ENCODE assay signal across 9 cellular contexts in genomic region chr3:4826237-4827100, GRCh38.
A peak's percentile ranks its signal among the peaks of the same experiment; 100 is the strongest.
DNase-seq lines count a peak whose midpoint lies in the region; ATAC-seq, FAIRE-seq and TF ChIP-seq lines count a peak whose summit lies in the region.
"Had no signal": no experiment of that assay in that cellular context is flagged by ENCODE, and none has a peak within 500 bp of the region (broad histone marks: within the 10 kb centered on the region; RNA-seq: fewer than 3 reads in every experiment).

No MANE protein-coding gene starts in this region.

- no peaks in the 10 kb centered on the region for H3K27me3 ChIP-seq in keratinocyte (ENCODE audit: control insufficient read depth, extremely low read depth, insufficient read depth, low read length)
- H3K27me3 ChIP-seq in MM.1S (replicated peaks; ENCODE audit: insufficient read depth, low read length) = no peaks in the 10 kb centered on the region

- no peaks in the 10 kb centered on the region for H3K9me2 ChIP-seq in MM.1S (replicated peaks; ENCODE audit: insufficient read depth, low read length)

- H3K4me3 ChIP-seq in keratinocyte (ENCODE audit: control insufficient read depth in 2 of 3, extremely low read depth in 1 of 3, insufficient read depth in 2 of 3, low read depth in 1 of 3, low read length in 3 of 3) (no peak overlapping the region), skin epidermis (no peak overlapping the region), MM.1S (ENCODE audit: low read length) (no peak overlapping the region)

- DNase-seq in GM13977 (ENCODE audit: low spot score) (peak; percentile 36), anterior cingulate cortex (lab: John Stamatoyannopoulos, UW) (peak in 43 of 58 donors; percentile 13 to 79 (median 38)), keratinocyte (ENCODE audit: low read depth, low spot score) (no peak), HuH-7.5 (ENCODE audit: low spot score) (no peak), MM.1S (no peak)
- no peak for DNase-seq in stimulated activated CD4-positive, alpha-beta T cell treated with anti-CD3 and anti-CD28 coated beads, Interleukin-15, amount 100 ng/mL, for 24 hours

- H3K4me2 ChIP-seq in keratinocyte (ENCODE audit: control insufficient read depth, extremely low read depth, insufficient read depth, low read depth, low read length) (peak overlapping the region; percentile 68), MM.1S (ENCODE audit: low read depth, low read length) (no peak overlapping the region)
- H3K4me2 ChIP-seq: KMS-11 had no signal

- peaks cover 49% of the 10 kb centered on the region for H3K4me1 ChIP-seq in keratinocyte (ENCODE audit: control insufficient read depth, extremely low read depth, insufficient read depth, low read length)
- H3K4me1 ChIP-seq in MM.1S (ENCODE audit: low read length) = peaks cover 9% of the 10 kb centered on the region

- H3K27ac ChIP-seq in keratinocyte (ENCODE audit: control insufficient read depth, insufficient read depth, low read length) = no peak overlapping the region
- H3K27ac ChIP-seq in skin epidermis = peak overlapping the region; percentile 25 to 88 (median 73)
- H3K27ac ChIP-seq in MM.1S (ENCODE audit: low read length) = no peak overlapping the region
- H3K27ac ChIP-seq: KMS-11 had no signal

- H2AFZ ChIP-seq in keratinocyte (ENCODE audit: control insufficient read depth, low read length) (peak overlapping the region; percentile 5), MM.1S (ENCODE audit: low read length) (no peak overlapping the region)

- in situ Hi-C loops in GM13977 (cut with MboI; ENCODE audit: low pct_unique_long_range_greater_than_20kb, low sequenced_read_pairs, unreplicated experiment) = no loop called here

- H3K9me3 ChIP-seq in keratinocyte (ENCODE audit: control insufficient read depth, low read depth, low read length) (no peaks in the 10 kb centered on the region), MM.1S (replicated peaks; ENCODE audit: insufficient read depth, low read length) (no peaks in the 10 kb centered on the region)

- peaks cover 3% of the 10 kb centered on the region for H3K9me1 ChIP-seq in keratinocyte (ENCODE audit: control insufficient read depth, extremely low read depth, insufficient read depth, low read length)

- H3K79me2 ChIP-seq in keratinocyte (ENCODE audit: control insufficient read depth, insufficient read depth, low read length) (no peaks in the 10 kb centered on the region), MM.1S (ENCODE audit: low read length) (no peaks in the 10 kb centered on the region)

- dilution Hi-C loops in keratinocyte (cut with MboI; ENCODE audit: extremely low pct_ligation_motif_present, low sequenced_read_pairs) = no loop called here

- no peak for ATAC-seq in GM18873 (IDR thresholded peaks at IDR 0.05; ENCODE audit: low FRiP score, unreplicated experiment)

- H3K36me3 ChIP-seq in keratinocyte (ENCODE audit: control insufficient read depth in 2 of 2, extremely low read depth in 1 of 2, insufficient read depth in 2 of 2, low read length in 2 of 2) (no peaks in the 10 kb centered on the region), MM.1S (replicated peaks; ENCODE audit: insufficient read depth, low read length) (no peaks in the 10 kb centered on the region)

- H3K9ac ChIP-seq in keratinocyte (ENCODE audit: control insufficient read depth, extremely low read depth, insufficient read depth, low read length) (peak overlapping the region; percentile 11), MM.1S (ENCODE audit: low read length) (no peak overlapping the region)
- H3K9ac ChIP-seq: KMS-11 had no signal

- H4K20me1 ChIP-seq in keratinocyte (ENCODE audit: control insufficient read depth, extremely low read depth, insufficient read depth, low read length) (no peaks in the 10 kb centered on the region), MM.1S (ENCODE audit: insufficient read depth, low read length) (no peaks in the 10 kb centered on the region)

- no peak for FAIRE-seq in keratinocyte (lab: Jason Lieb, UNC)

- TF ChIP-seq CTCF in GM13977 (IDR thresholded peaks at IDR 0.05; ENCODE audit: extremely low read depth, insufficient read depth, missing control alignments) (no peak), keratinocyte (optimal IDR thresholded peaks at IDR 0.05 in 1 of 3, IDR thresholded peaks at IDR 0.05 in 1 of 3, conservative IDR thresholded peaks at IDR 0.05 in 1 of 3; ENCODE audit: extremely low read depth in 1 of 3, insufficient read depth in 2 of 3, low read length in 3 of 3) (no peak), MM.1S (IDR thresholded peaks at IDR 0.05; ENCODE audit: low read length) (no peak)

- H3F3A ChIP-seq in MM.1S (ENCODE audit: insufficient read depth, low read length) = peaks cover 8% of the 10 kb centered on the region

Comparison
In these comparisons a context has a peak if more than half of its experiments do, and no peak if none do; other contexts are left out.
1. DNase-seq: peak in GM13977 (single experiment) and anterior cingulate cortex (43 of 58); none in keratinocyte (single experiment), HuH-7.5 (single experiment), stimulated activated CD4-positive, alpha-beta T cell treated with anti-CD3 and anti-CD28 coated beads, Interleukin-15, amount 100 ng/mL, for 24 hours (single experiment) and MM.1S (single experiment).
2. H3K27ac ChIP-seq: peak in skin epidermis (21 of 21); none in keratinocyte (single experiment) and MM.1S (single experiment).